ENCODE assay signal across 10 cellular contexts in genomic region chr4:113548303-113548702, GRCh38.
DNase-seq lines count a peak whose midpoint lies in the region; ATAC-seq, FAIRE-seq and TF ChIP-seq lines count a peak whose summit lies in the region.
"Had no signal": no experiment of that assay in that cellular context is flagged by ENCODE, and none has a peak within 500 bp of the region (broad histone marks: within the 10 kb centered on the region; RNA-seq: fewer than 3 reads in every experiment).

No MANE protein-coding gene starts in this region.

- ATAC-seq in activated naive CD4-positive, alpha-beta T cell treated with anti-CD3 and anti-CD28 coated beads, Interleukin-2, amount 50 U/mL, for 72 hours: no peak

- no peaks in the 10 kb centered on the region for H3K36me3 ChIP-seq in kidney (ENCODE audit: control insufficient read depth in 1 of 2, insufficient read depth in 2 of 2, low read length in 2 of 2)
- H3K36me3 ChIP-seq in thyroid gland: no peaks in the 10 kb centered on the region

- no peak overlapping the region for H3K4me3 Mint-ChIP-seq in endothelial cell (ENCODE audit: unreplicated experiment)

- H3K4me1 ChIP-seq in kidney (ENCODE audit: control insufficient read depth in 1 of 2, insufficient read depth in 1 of 2, low read depth in 1 of 2, low read length in 2 of 2) (peaks cover 2 to 8% of the 10 kb centered on the region in 2 donors), thyroid gland (peaks cover 0 to 8% of the 10 kb centered on the region in 2 donors)

- H3K27ac ChIP-seq in VCaP (peak overlapping the region; percentile 52), kidney (ENCODE audit: low read depth in 2 of 2, low read length in 2 of 2) (peak overlapping the region; percentile 27 to 73), thyroid gland (peak overlapping the region in 2 of 3 donors; percentile 46 to 67)
- H3K27ac ChIP-seq: C4-2B had no signal

- no peak overlapping the region for H3K9ac ChIP-seq in kidney (ENCODE audit: low read length in 2 of 2)

- H3K9me3 ChIP-seq in kidney (ENCODE audit: control insufficient read depth in 1 of 2, low read length in 2 of 2): no peaks in the 10 kb centered on the region
- H3K9me3 ChIP-seq in thyroid gland: no peaks in the 10 kb centered on the region

- no peak for FAIRE-seq in kidney (lab: Jason Lieb, UNC)

- no peaks in the 10 kb centered on the region for H3K27me3 ChIP-seq in thyroid gland

- WGBS in thyroid gland, 2 donors: 100% methylated on average over 1 of the region's 1 CpG

- TF ChIP-seq CTCF in VCaP (conservative IDR thresholded peaks at IDR 0.05) (no peak), kidney (IDR thresholded peaks at IDR 0.05; ENCODE audit: borderline replicate concordance, extremely low read depth, insufficient read depth) (no peak), thyroid gland (IDR thresholded peaks at IDR 0.05) (no peak), endothelial cell (IDR thresholded peaks at IDR 0.05; ENCODE audit: unreplicated experiment) (no peak)

- no peak for DNase-seq in activated naive CD4-positive, alpha-beta T cell treated with anti-CD3 and anti-CD28 coated beads, Interleukin-2, amount 50 U/mL, for 72 hours (ENCODE audit: low spot score in 2 of 2)
- DNase-seq in activated naive CD4-positive, alpha-beta T cell (lab: John Stamatoyannopoulos, UW): no peak
- no peak for DNase-seq in kidney
- no peak for DNase-seq in thyroid gland
- DNase-seq in superior temporal gyrus (ENCODE audit: extremely low spot score): no peak
- DNase-seq in endothelial cell (ENCODE audit: low spot score): no peak
- no peak for DNase-seq in Kasumi-1 (lab: John Stamatoyannopoulos, UW)
- DNase-seq: activated T-cell treated with anti-CD3 and anti-CD28 coated beads, Interleukin-2, amount 50 U/mL, for 1 hour had no signal

- intact Hi-C loops in kidney (cut with DNase I): loop anchor here (10.0 kb wide), 1 partner anchor 206 kb away; no protein-coding TSS in a partner anchor
- intact Hi-C loops in thyroid gland (cut with DNase I): loop anchor here (5.0 kb wide), 1 partner anchor 214 kb away; the partner anchor contains the start of gene CAMK2D

- H3K27ac Mint-ChIP-seq in activated naive CD4-positive, alpha-beta T cell treated with anti-CD3 and anti-CD28 coated beads, Interleukin-2, amount 50 U/mL, for 72 hours: peak overlapping the region; percentile 55 to 65
- H3K27ac Mint-ChIP-seq in endothelial cell (ENCODE audit: unreplicated experiment): no peak overlapping the region

- peaks cover 2% of the 10 kb centered on the region for H3K27me3 Mint-ChIP-seq in endothelial cell (ENCODE audit: unreplicated experiment)

- peaks cover 5% of the 10 kb centered on the region for H3K4me1 Mint-ChIP-seq in endothelial cell (ENCODE audit: unreplicated experiment)

- no peak overlapping the region for H3K4me3 ChIP-seq in kidney (ENCODE audit: low read length in 2 of 2)
- H3K4me3 ChIP-seq in thyroid gland (replicated peaks in 1 of 3): no peak overlapping the region

- no peak for TF ChIP-seq POLR2A in thyroid gland (IDR thresholded peaks at IDR 0.05)

- H3K36me3 Mint-ChIP-seq in activated naive CD4-positive, alpha-beta T cell treated with anti-CD3 and anti-CD28 coated beads, Interleukin-2, amount 50 U/mL, for 72 hours: peaks cover 8 to 19% of the 10 kb centered on the region in 2 donors
- no peaks in the 10 kb centered on the region for H3K36me3 Mint-ChIP-seq in endothelial cell (ENCODE audit: low read depth, unreplicated experiment)

- H3K9me3 Mint-ChIP-seq in activated naive CD4-positive, alpha-beta T cell treated with anti-CD3 and anti-CD28 coated beads, Interleukin-2, amount 50 U/mL, for 72 hours: no peaks in the 10 kb centered on the region
- H3K9me3 Mint-ChIP-seq in endothelial cell (ENCODE audit: unreplicated experiment): no peaks in the 10 kb centered on the region
